Comparison of ENCODE assay signal across 15 cellular contexts in genomic region chrX:2679534-2680485, GRCh38. TPM values are rescaled to one million over a fixed set of nuclear protein-coding genes. Genes with fewer than 3 reads are reported as not detected.
DNase-seq lines count a peak whose midpoint lies in the region; ATAC-seq and TF ChIP-seq lines count a peak whose summit lies in the region.
"Had no signal": no experiment of that assay in that cellular context is flagged by ENCODE, and none has a peak within 500 bp of the region (broad histone marks: within the 10 kb centered on the region; RNA-seq: fewer than 3 reads in every experiment).

No MANE protein-coding gene starts in this region.

- DNase-seq in RPMI7951 (ENCODE audit: low read depth) (peak; percentile 49), choroid plexus epithelial cell (ENCODE audit: low read depth) (peak; percentile 94), medulla oblongata (ENCODE audit: extremely low spot score) (peak; percentile 40), superior temporal gyrus (ENCODE audit: extremely low spot score) (peak; percentile 31), occipital lobe (lab: John Stamatoyannopoulos, UW) (no peak), NCI-H82 treated with DMSO at 0.1 percent for 48 hours (lab: John Stamatoyannopoulos, UW; ENCODE audit: unreplicated experiment) (no peak)
- DNase-seq: activated CD8-positive, alpha-beta T cell treated with anti-CD3 and anti-CD28 coated beads for 36 hours; colonic mucosa; DMS79 treated with DMSO at 0.1 percent for 48 hours; NCI-H2029; NCI-H524; stimulated activated CD4-positive, alpha-beta T cell treated with anti-CD3 and anti-CD28 coated beads, Interleukin-2, amount 100 ng/mL, for 24 hours; testis had no signal

- no peak overlapping the region for H3K4me3 ChIP-seq in choroid plexus epithelial cell (ENCODE audit: low read depth, low read length)
- H3K4me3 ChIP-seq: colonic mucosa, testis had no signal

- no peak for ATAC-seq in GM18868 (IDR thresholded peaks at IDR 0.05; ENCODE audit: unreplicated experiment)
- ATAC-seq: activated CD8-positive, alpha-beta T cell treated with anti-CD3 and anti-CD28 coated beads for 36 hours; left lobe of liver had no signal

- no peak for TF ChIP-seq CTCF in choroid plexus epithelial cell (conservative IDR thresholded peaks at IDR 0.05; ENCODE audit: low read depth, low read length)

RNA-seq across cellular contexts. Expression of gene CD99, which starts 11.3 kb away (rescaled TPM):
- total RNA-seq in RPMI7951 (2014; rRNA removed; shearing (Covaris generic)): 444 and 519 TPM in 2 replicates
- total RNA-seq in occipital lobe: 7.2 TPM

Comparison
In these comparisons a context has a peak if more than half of its experiments do, and no peak if none do; other contexts are left out.
1. DNase-seq: peak in RPMI7951 (single experiment), choroid plexus epithelial cell (single experiment), medulla oblongata (single experiment) and superior temporal gyrus (single experiment); none in occipital lobe (single experiment) and NCI-H82 treated with DMSO at 0.1 percent for 48 hours (single experiment).
2. RNA of gene CD99, which starts 11.3 kb away (total RNA-seq): 444 to 519 TPM in RPMI7951; 7.2 TPM in occipital lobe (single experiment); every median in the first group is over 10 times any median in the second.